ENCODE assay signal across 8 cellular contexts in the genomic region with DNA sequence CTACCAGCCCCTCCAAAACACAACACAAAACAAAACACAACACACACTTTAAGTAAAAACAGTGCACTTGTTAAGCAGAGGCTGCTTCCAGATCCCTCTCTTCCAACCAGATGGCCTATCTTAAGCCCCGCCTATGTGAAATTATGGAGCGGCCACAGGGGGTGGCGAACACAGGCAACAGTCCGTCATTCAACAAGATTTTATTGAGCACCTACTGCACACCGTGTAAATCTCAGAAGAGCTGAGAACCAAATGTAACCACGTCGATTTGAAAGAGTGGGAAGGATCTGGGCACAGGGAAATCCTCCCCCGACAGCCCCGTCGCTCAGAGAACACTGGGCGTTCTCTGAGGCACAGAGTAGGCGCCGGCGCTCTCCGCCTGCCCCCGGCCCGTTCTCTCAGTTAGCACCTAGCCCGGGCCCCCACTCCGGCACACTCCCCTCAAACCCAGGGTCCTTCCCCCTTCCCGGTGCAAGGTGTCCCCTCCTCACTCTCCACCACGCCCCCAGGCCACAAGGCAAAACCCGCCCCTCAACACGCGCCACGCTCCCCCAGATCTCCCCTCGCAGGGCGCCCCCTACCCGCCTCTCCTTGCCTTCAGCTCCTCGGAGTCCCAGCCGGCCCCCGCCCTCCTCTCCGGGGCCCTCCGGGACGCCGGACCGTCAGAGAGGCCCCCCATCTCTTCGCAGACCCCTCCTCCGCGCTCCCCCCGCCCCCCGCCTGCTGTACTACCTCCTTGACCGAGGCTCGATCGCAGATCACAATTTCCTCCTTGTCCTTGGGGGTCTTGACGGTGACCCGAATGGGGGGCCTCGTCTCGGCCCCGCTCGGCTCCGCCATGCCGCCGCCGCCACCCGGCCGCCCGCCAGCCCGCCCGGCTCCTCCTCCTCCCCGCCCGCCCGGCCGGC. TPM values are rescaled to one million over a fixed set of nuclear protein-coding genes. Genes with fewer than 3 reads are reported as not detected.
DNase-seq lines count a peak whose midpoint lies in the region; ATAC-seq and TF ChIP-seq lines count a peak whose summit lies in the region.

No MANE protein-coding gene starts in this region.

- H3K27me3 Mint-ChIP-seq in CD4-positive, CD25-positive, alpha-beta regulatory T cell = no peaks in the 10 kb centered on the region
- H3K27me3 Mint-ChIP-seq in activated CD4-positive, alpha-beta memory T cell treated with anti-CD3 and anti-CD28 coated beads, Interleukin-2, amount 10 ng/mL, durations not matched to agents 7 days and 5 days = no peaks in the 10 kb centered on the region

- H3K36me3 ChIP-seq in CD4-positive, CD25-positive, alpha-beta regulatory T cell (ENCODE audit: control insufficient read depth, insufficient read depth, low read length) = peaks cover 6% of the 10 kb centered on the region

- peaks cover 22% of the 10 kb centered on the region for H3K4me1 ChIP-seq in CD4-positive, CD25-positive, alpha-beta regulatory T cell (ENCODE audit: control insufficient read depth, insufficient read depth, low read length, poor library complexity, severe bottlenecking)

- CTCF ChIA-PET in HEK293T (lab: Yijun Ruan, JAX) = interaction anchor here (0.6 to 3.0 kb wide), 5 partner anchors 8 to 28 kb away, joined by 3 to 13 read pairs (median 5); no protein-coding TSS in a partner anchor
- CTCF ChIA-PET in activated CD4-positive, alpha-beta memory T cell treated with anti-CD3 and anti-CD28 coated beads, Interleukin-2, amount 10 ng/mL, durations not matched to agents 7 days and 5 days (lab: Charles Lee) = interaction anchor here (0.6 to 1.9 kb wide), 9 partner anchors 8 to 243 kb away, joined by 3 to 10 read pairs (median 3); a partner anchor contains a TSS

- no peaks in the 10 kb centered on the region for H3K9me3 Mint-ChIP-seq in CD4-positive, CD25-positive, alpha-beta regulatory T cell
- H3K9me3 Mint-ChIP-seq in activated CD4-positive, alpha-beta memory T cell treated with anti-CD3 and anti-CD28 coated beads, Interleukin-2, amount 10 ng/mL, durations not matched to agents 7 days and 5 days = no peaks in the 10 kb centered on the region

- H3K27ac Mint-ChIP-seq in CD4-positive, CD25-positive, alpha-beta regulatory T cell = peak overlapping the region; percentile 66 to 89 (median 89)
- peak overlapping the region; percentile 80 for H3K27ac Mint-ChIP-seq in activated CD4-positive, alpha-beta memory T cell treated with anti-CD3 and anti-CD28 coated beads, Interleukin-2, amount 10 ng/mL, durations not matched to agents 7 days and 5 days

- peak; percentile 56 to 72 (median 67) for DNase-seq in CD4-positive, CD25-positive, alpha-beta regulatory T cell
- DNase-seq in HEK293T (ENCODE audit: extremely low spot score) = peak; percentile 74
- DNase-seq in NCI-H526 treated with DMSO at 0.1 percent for 48 hours (lab: John Stamatoyannopoulos, UW) = peak; percentile 79
- DNase-seq in activated CD4-positive, alpha-beta memory T cell treated with anti-CD3 and anti-CD28 coated beads, Interleukin-2, amount 10 ng/mL, durations not matched to agents 7 days and 5 days = peak; percentile 69
- DNase-seq in ecto neural progenitor cell (ENCODE audit: low spot score) = peak; percentile 89
- peak; percentile 42 for DNase-seq in medulla oblongata (ENCODE audit: extremely low spot score)
- DNase-seq in stimulated activated CD4-positive, alpha-beta T cell treated with anti-CD3 and anti-CD28 coated beads, TNF-alpha, amount 100 ng/mL, for 48 hours (ENCODE audit: low read depth in 3 of 3) = peak in 2 of 3 donors; percentile 34 to 61

- no peaks in the 10 kb centered on the region for H3K27me3 ChIP-seq in CD4-positive, CD25-positive, alpha-beta regulatory T cell (ENCODE audit: control insufficient read depth, insufficient read depth, low read length)

- ATAC-seq in CD4-positive, CD25-positive, alpha-beta regulatory T cell (ENCODE audit: low read depth in 2 of 2) = peak; percentile 22 to 26
- no peak for ATAC-seq in HG02798 (IDR thresholded peaks at IDR 0.05; ENCODE audit: poor library complexity, unreplicated experiment)

- H3K36me3 Mint-ChIP-seq in CD4-positive, CD25-positive, alpha-beta regulatory T cell = peaks cover 9% of the 10 kb centered on the region
- peaks cover 23% of the 10 kb centered on the region for H3K36me3 Mint-ChIP-seq in activated CD4-positive, alpha-beta memory T cell treated with anti-CD3 and anti-CD28 coated beads, Interleukin-2, amount 10 ng/mL, durations not matched to agents 7 days and 5 days (ENCODE audit: low read depth)

- peaks cover 14 to 42% (median 28%) of the 10 kb centered on the region in 4 donors for H3K4me1 Mint-ChIP-seq in CD4-positive, CD25-positive, alpha-beta regulatory T cell
- H3K4me1 Mint-ChIP-seq in activated CD4-positive, alpha-beta memory T cell treated with anti-CD3 and anti-CD28 coated beads, Interleukin-2, amount 10 ng/mL, durations not matched to agents 7 days and 5 days = peaks cover 33% of the 10 kb centered on the region

- H3K9me3 ChIP-seq in CD4-positive, CD25-positive, alpha-beta regulatory T cell (ENCODE audit: control insufficient read depth in 2 of 2, low read length in 2 of 2) = no peaks in the 10 kb centered on the region

- peak overlapping the region; percentile 49 for H3K4me3 ChIP-seq in CD4-positive, CD25-positive, alpha-beta regulatory T cell (ENCODE audit: low read depth, low read length)

- H3K27ac ChIP-seq in CD4-positive, CD25-positive, alpha-beta regulatory T cell (ENCODE audit: insufficient read depth, low read length, poor library complexity, severe bottlenecking) = peak overlapping the region; percentile 67

- POLR2A ChIA-PET in HEK293T (lab: Yijun Ruan, JAX) = interaction anchor here (0.6 to 2.3 kb wide), 8 partner anchors 20 to 196 kb away, joined by 3 to 11 read pairs (median 4); a partner anchor contains a TSS
- POLR2A ChIA-PET in activated CD4-positive, alpha-beta memory T cell treated with anti-CD3 and anti-CD28 coated beads, Interleukin-2, amount 10 ng/mL, durations not matched to agents 7 days and 5 days (lab: Charles Lee) = interaction anchor here (0.6 to 1.7 kb wide), 6 partner anchors 8 to 119 kb away, joined by 3 to 6 read pairs (median 4); a partner anchor contains a TSS

- H3K4me3 Mint-ChIP-seq in CD4-positive, CD25-positive, alpha-beta regulatory T cell = peak overlapping the region; percentile 85 to 97 (median 93)
- peak overlapping the region; percentile 91 for H3K4me3 Mint-ChIP-seq in activated CD4-positive, alpha-beta memory T cell treated with anti-CD3 and anti-CD28 coated beads, Interleukin-2, amount 10 ng/mL, durations not matched to agents 7 days and 5 days

TF ChIP-seq in HEK293T, 16 proteins besides CTCF, POLR2A, EP300 and RAD21:
- TF ChIP-seq, protein P1, sequence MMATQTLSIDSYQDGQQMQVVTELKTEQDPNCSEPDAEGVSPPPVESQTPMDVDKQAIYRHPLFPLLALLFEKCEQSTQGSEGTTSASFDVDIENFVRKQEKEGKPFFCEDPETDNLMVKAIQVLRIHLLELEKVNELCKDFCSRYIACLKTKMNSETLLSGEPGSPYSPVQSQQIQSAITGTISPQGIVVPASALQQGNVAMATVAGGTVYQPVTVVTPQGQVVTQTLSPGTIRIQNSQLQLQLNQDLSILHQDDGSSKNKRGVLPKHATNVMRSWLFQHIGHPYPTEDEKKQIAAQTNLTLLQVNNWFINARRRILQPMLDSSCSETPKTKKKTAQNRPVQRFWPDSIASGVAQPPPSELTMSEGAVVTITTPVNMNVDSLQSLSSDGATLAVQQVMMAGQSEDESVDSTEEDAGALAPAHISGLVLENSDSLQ (IDR thresholded peaks at IDR 0.05) = peak; percentile 84
- TF ChIP-seq BHLHE40 (IDR thresholded peaks at IDR 0.05; ENCODE audit: borderline replicate concordance) = no peak
- TF ChIP-seq L3MBTL2 (conservative IDR thresholded peaks at IDR 0.05) = peak; percentile 62

RNA-seq across cellular contexts. Expression of a gene that starts 0.5 kb away (rescaled TPM):
- total RNA-seq in CD4-positive, CD25-positive, alpha-beta regulatory T cell = 19.1 TPM
- 1 to 10 TPM; 4.4 to 7.1 (median 5.5) TPM for polyA plus RNA-seq in CD4-positive, CD25-positive, alpha-beta regulatory T cell
- total RNA-seq in activated CD4-positive, alpha-beta memory T cell treated with anti-CD3 and anti-CD28 coated beads, Interleukin-2, amount 10 ng/mL, durations not matched to agents 7 days and 5 days = 10 to 100 TPM; 27.0 to 31.2 TPM

RNA-seq across cellular contexts. Expression of a gene that starts 1.5 kb away (rescaled TPM):
- 20.2 TPM for total RNA-seq in CD4-positive, CD25-positive, alpha-beta regulatory T cell
- 100 to 1,000 TPM; 107 to 162 (median 130) TPM for polyA plus RNA-seq in CD4-positive, CD25-positive, alpha-beta regulatory T cell
- total RNA-seq in activated CD4-positive, alpha-beta memory T cell treated with anti-CD3 and anti-CD28 coated beads, Interleukin-2, amount 10 ng/mL, durations not matched to agents 7 days and 5 days = 10 to 100 TPM; 63.1 to 66.2 TPM

RNA-seq across cellular contexts. Expression of a gene that starts 7.8 kb away (rescaled TPM):
- total RNA-seq in CD4-positive, CD25-positive, alpha-beta regulatory T cell = 1.5 TPM
- polyA plus RNA-seq in CD4-positive, CD25-positive, alpha-beta regulatory T cell = 1 to 10 TPM in 2 of 4 donors, under 1 TPM in 2; 0.83 to 1.7 (median 0.93) TPM
- under 1 TPM in 1 of 2 experiments, not detected in 1; 0.53 TPM for total RNA-seq in activated CD4-positive, alpha-beta memory T cell treated with anti-CD3 and anti-CD28 coated beads, Interleukin-2, amount 10 ng/mL, durations not matched to agents 7 days and 5 days

RNA-seq across cellular contexts. Expression of a gene that starts 29.1 kb away (rescaled TPM):
- not detected for total RNA-seq in CD4-positive, CD25-positive, alpha-beta regulatory T cell
- not detected for polyA plus RNA-seq in CD4-positive, CD25-positive, alpha-beta regulatory T cell
- total RNA-seq in activated CD4-positive, alpha-beta memory T cell treated with anti-CD3 and anti-CD28 coated beads, Interleukin-2, amount 10 ng/mL, durations not matched to agents 7 days and 5 days = under 1 TPM in 1 of 2 experiments, not detected in 1; 0.05 TPM

RNA-seq across cellular contexts. Expression of a gene that starts 32.4 kb away (rescaled TPM):
- 196 TPM for total RNA-seq in CD4-positive, CD25-positive, alpha-beta regulatory T cell
- 100 to 1,000 TPM; 358 to 421 (median 392) TPM for polyA plus RNA-seq in CD4-positive, CD25-positive, alpha-beta regulatory T cell
- 100 to 1,000 TPM; 262 to 268 TPM for total RNA-seq in activated CD4-positive, alpha-beta memory T cell treated with anti-CD3 and anti-CD28 coated beads, Interleukin-2, amount 10 ng/mL, durations not matched to agents 7 days and 5 days
